ENCODE assay signal across 20 cellular contexts in the genomic region with DNA sequence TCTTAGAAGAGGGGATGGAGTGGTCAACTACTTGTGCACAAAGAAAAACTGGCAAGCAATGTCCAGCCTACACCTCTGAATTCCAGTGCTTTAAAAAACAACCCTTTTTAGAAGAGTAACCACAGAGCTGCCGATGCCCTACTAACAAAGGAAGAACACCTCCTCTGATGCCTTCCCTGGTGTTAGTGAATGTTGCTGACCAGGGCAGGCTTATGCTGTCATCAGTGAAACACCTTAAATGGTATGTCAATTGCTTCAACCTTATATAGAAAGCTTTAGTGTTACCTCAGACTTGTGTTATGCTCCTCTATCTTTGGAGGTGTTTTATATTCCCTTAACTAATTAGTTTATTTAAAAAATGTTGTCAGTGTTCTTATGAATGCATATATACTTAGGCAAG.
"Had no signal": no experiment of that assay in that cellular context is flagged by ENCODE, and none has a peak within 500 bp of the region (broad histone marks: within the 10 kb centered on the region; RNA-seq: fewer than 3 reads in every experiment).

No MANE protein-coding gene starts in this region.

- H3K4me1 ChIP-seq: breast epithelium, psoas muscle had no signal

- H3K4me3 Mint-ChIP-seq: activated B cell treated with CpG ODN at 0.5 μM for 24 hours; activated CD4-positive, alpha-beta memory T cell treated with anti-CD3 and anti-CD28 coated beads for 36 hours; activated naive CD8-positive, alpha-beta T cell treated with anti-CD3 and anti-CD28 coated beads for 36 hours; natural killer cell; stimulated activated naive CD8-positive, alpha-beta T cell treated with anti-CD3 and anti-CD28 coated beads, Interleukin-15, Interleukin-2, amounts not matched to agents 100 ng/mL and 50 ng/mL, for 24 hours had no signal

- H3K9me3 ChIP-seq: breast epithelium, psoas muscle had no signal

- H3K27me3 Mint-ChIP-seq: activated B cell treated with CpG ODN at 0.5 μM for 24 hours; activated CD4-positive, alpha-beta memory T cell treated with anti-CD3 and anti-CD28 coated beads for 36 hours; activated naive CD8-positive, alpha-beta T cell treated with anti-CD3 and anti-CD28 coated beads for 36 hours; stimulated activated naive CD8-positive, alpha-beta T cell treated with anti-CD3 and anti-CD28 coated beads, Interleukin-15, Interleukin-2, amounts not matched to agents 100 ng/mL and 50 ng/mL, for 24 hours had no signal

- H3K4me3 ChIP-seq: breast epithelium, coronary artery, psoas muscle, skin epidermis had no signal

- H3K36me3 Mint-ChIP-seq: activated CD4-positive, alpha-beta memory T cell treated with anti-CD3 and anti-CD28 coated beads for 36 hours; activated naive CD8-positive, alpha-beta T cell treated with anti-CD3 and anti-CD28 coated beads for 36 hours; natural killer cell had no signal

- H3K36me3 ChIP-seq: breast epithelium had no signal

- H3K27ac Mint-ChIP-seq: activated B cell treated with CpG ODN at 0.5 μM for 24 hours; activated CD4-positive, alpha-beta memory T cell treated with anti-CD3 and anti-CD28 coated beads for 36 hours; activated naive CD8-positive, alpha-beta T cell treated with anti-CD3 and anti-CD28 coated beads for 36 hours; natural killer cell; stimulated activated naive CD8-positive, alpha-beta T cell treated with anti-CD3 and anti-CD28 coated beads, Interleukin-15, Interleukin-2, amounts not matched to agents 100 ng/mL and 50 ng/mL, for 24 hours had no signal

- H3K9me3 Mint-ChIP-seq: activated B cell treated with CpG ODN at 0.5 μM for 24 hours; activated CD4-positive, alpha-beta memory T cell treated with anti-CD3 and anti-CD28 coated beads for 36 hours; activated naive CD8-positive, alpha-beta T cell treated with anti-CD3 and anti-CD28 coated beads for 36 hours; natural killer cell; stimulated activated naive CD8-positive, alpha-beta T cell treated with anti-CD3 and anti-CD28 coated beads, Interleukin-15, Interleukin-2, amounts not matched to agents 100 ng/mL and 50 ng/mL, for 24 hours had no signal

- H3K27ac ChIP-seq: breast epithelium, coronary artery, psoas muscle, skin epidermis had no signal

- ATAC-seq: left lobe of liver, psoas muscle had no signal

- H3K27me3 ChIP-seq: breast epithelium had no signal

- DNase-seq: activated B cell treated with CpG ODN at 0.5 μM for 24 hours; activated CD4-positive, alpha-beta memory T cell treated with anti-CD3 and anti-CD28 coated beads for 36 hours; activated CD4-positive, alpha-beta T cell treated with anti-CD3 and anti-CD28 coated beads for 48 hours; activated naive CD4-positive, alpha-beta T cell treated with Interleukin-2 at 50 U/mL for 16 hours; activated naive CD8-positive, alpha-beta T cell treated with anti-CD3 and anti-CD28 coated beads for 36 hours; activated T-cell treated with anti-CD3 and anti-CD28 coated beads, Interleukin-2, amount 50 U/mL, for 48 hours; kidney; mammary epithelial cell; midbrain; natural killer cell; psoas muscle; right cardiac atrium; stimulated activated CD4-positive, alpha-beta T cell treated with anti-CD3 and anti-CD28 coated beads, Interleukin-1b, Interleukin-23, amount 100 ng/mL, for 48 hours; T-helper 1 cell; T-helper 9 cell had no signal
